17 cellular contexts compared by ENCODE assay signal in genomic region chr17:42068979-42069378, GRCh38.
"Had no signal": no experiment of that assay in that cellular context is flagged by ENCODE, and none has a peak within 500 bp of the region (broad histone marks: within the 10 kb centered on the region; RNA-seq: fewer than 3 reads in every experiment).

No MANE protein-coding gene starts in this region.

- H3K27ac ChIP-seq: brain microvascular endothelial cell, colonic mucosa, gastroesophageal sphincter, heart right ventricle, neural progenitor cell, prostate gland had no signal

- DNase-seq: activated CD4-positive, alpha-beta T cell treated with anti-CD3 and anti-CD28 coated beads, Interleukin-2, amount 10 ng/mL, durations not matched to agents 7 days and 5 days; activated CD8-positive, alpha-beta T cell treated with anti-CD3 and anti-CD28 coated beads, Interleukin-2, amount 10 ng/mL, durations not matched to agents 7 days and 5 days; activated naive CD4-positive, alpha-beta T cell treated with Interleukin-2 at 50 U/mL for 16 hours; activated T-cell treated with anti-CD3 and anti-CD28 coated beads, Interleukin-2, amount 50 U/mL, for 24 hours; anterior cingulate cortex; brain microvascular endothelial cell; central memory CD4-positive, alpha-beta T cell; colonic mucosa; heart right ventricle; kidney glomerular epithelial cell; left ventricle myocardium superior; naive thymus-derived CD4-positive, alpha-beta T cell; right cardiac atrium; stimulated activated CD4-positive, alpha-beta T cell treated with anti-CD3 and anti-CD28 coated beads, Interleukin-4, amount 100 ng/mL, for 24 hours had no signal
